In genomic region chr6:100116409-100117194, GRCh38 we compare ENCODE assay signal across 8 cellular contexts.
DNase-seq lines count a peak whose midpoint lies in the region; ATAC-seq and TF ChIP-seq lines count a peak whose summit lies in the region.

No MANE protein-coding gene starts in this region.

- no peak overlapping the region for H2AFZ ChIP-seq in KMS-11 (ENCODE audit: low read depth)

- TF ChIP-seq EP300 in ovary (IDR thresholded peaks at IDR 0.05) = no peak

- peak; percentile 86 for TF ChIP-seq RAD21 in liver (IDR thresholded peaks at IDR 0.05)

- H3K9me3 ChIP-seq in liver (ENCODE audit: control insufficient read depth in 4 of 4, low read length in 3 of 4) (no peaks in the 10 kb centered on the region), ovary (no peaks in the 10 kb centered on the region)

- peaks cover 21% of the 10 kb centered on the region for H3K4me1 ChIP-seq in KMS-11 (ENCODE audit: low read depth, poor library complexity, severe bottlenecking)
- H3K4me1 ChIP-seq in liver (ENCODE audit: control insufficient read depth in 4 of 4, insufficient read depth in 4 of 4, low read length in 3 of 4) = peaks cover 0 to 6% (median under 1%) of the 10 kb centered on the region in 4 donors
- no peaks in the 10 kb centered on the region for H3K4me1 ChIP-seq in ovary (ENCODE audit: insufficient read depth)

- no peak overlapping the region for H3K4me3 ChIP-seq in KMS-11 (IDR thresholded peaks at IDR 0.05; ENCODE audit: insufficient read depth, low read depth, low read length)
- no peak overlapping the region for H3K4me3 ChIP-seq in liver (ENCODE audit: low read depth in 1 of 3, low read length in 3 of 3)
- no peak overlapping the region for H3K4me3 ChIP-seq in ovary

- no peak overlapping the region; the same call in 1 of the 2 replicates for H3K4me2 ChIP-seq in KMS-11

- ATAC-seq in GM21360 (IDR thresholded peaks at IDR 0.05; ENCODE audit: unreplicated experiment) = peak; percentile 79

- TF ChIP-seq CTCF in KMS-11 (conservative IDR thresholded peaks at IDR 0.05; ENCODE audit: low read depth, low read length) (peak; percentile 64), liver (IDR thresholded peaks at IDR 0.05; ENCODE audit: low read depth, low read length, missing input control) (peak; percentile 60), ovary (IDR thresholded peaks at IDR 0.05) (no peak)

- WGBS in liver = 17% methylated on average over 4 of the region's 4 CpGs
- WGBS in ovary, 3 donors = 25 to 27% (median 26%) methylated on average over 4 of the region's 4 CpGs

- H3K27ac ChIP-seq in KMS-11 (no peak overlapping the region), liver (ENCODE audit: low read depth in 1 of 2, low read length in 2 of 2) (no peak overlapping the region), ovary (no peak overlapping the region)

- intact Hi-C loops in ovary (cut with DNase I) = no loop called here

- H3K9ac ChIP-seq in KMS-11 (no peak overlapping the region), liver (ENCODE audit: low read depth in 1 of 2, low read length in 2 of 2) (no peak overlapping the region)

- H3K36me3 ChIP-seq in KMS-11 (ENCODE audit: insufficient read depth) = no peaks in the 10 kb centered on the region
- H3K36me3 ChIP-seq in liver (ENCODE audit: control insufficient read depth in 4 of 4, insufficient read depth in 3 of 4, low read depth in 1 of 4, low read length in 3 of 4) = no peaks in the 10 kb centered on the region
- H3K36me3 ChIP-seq in ovary = no peaks in the 10 kb centered on the region

- TF ChIP-seq POLR2A in ovary (IDR thresholded peaks at IDR 0.05) = no peak

- H4K20me1 ChIP-seq in KMS-11 (ENCODE audit: insufficient read depth) = no peaks in the 10 kb centered on the region

- no peaks in the 10 kb centered on the region for H3K79me2 ChIP-seq in KMS-11 (ENCODE audit: insufficient read depth, low read depth)

- H3K27me3 ChIP-seq in KMS-11 (ENCODE audit: insufficient read depth, low read depth) (no peaks in the 10 kb centered on the region), liver (ENCODE audit: control insufficient read depth in 4 of 4, insufficient read depth in 4 of 4, low read length in 3 of 4) (no peaks in the 10 kb centered on the region), ovary (no peaks in the 10 kb centered on the region)

- peak; percentile 23 for DNase-seq in activated CD4-positive, alpha-beta T cell treated with anti-CD3 and anti-CD28 coated beads for 48 hours
- DNase-seq in activated CD4-positive, alpha-beta T cell treated with anti-CD3 and anti-CD28 coated beads, Interleukin-2, amount 50 U/mL, for 4 hours = no peak
- peak; percentile 91 for DNase-seq in OCI-M1 (lab: John Stamatoyannopoulos, UW)
- DNase-seq in cerebellum (ENCODE audit: low spot score) = peak; percentile 19
- no peak for DNase-seq in ovary

TF ChIP-seq in liver, 16 proteins besides CTCF, POLR2A, EP300 and RAD21:
- TF ChIP-seq JUND (IDR thresholded peaks at IDR 0.05) = no peak
- no peak for TF ChIP-seq TAF1 (conservative IDR thresholded peaks at IDR 0.05)
- TF ChIP-seq NR2F2 (IDR thresholded peaks at IDR 0.05) = no peak
- no peak for TF ChIP-seq HNF4G (IDR thresholded peaks at IDR 0.05)
- no peak for TF ChIP-seq GABPA (IDR thresholded peaks at IDR 0.05 in 1 of 2, conservative IDR thresholded peaks at IDR 0.05 in 1 of 2)
- no peak for TF ChIP-seq FOXA1 (IDR thresholded peaks at IDR 0.05)
- TF ChIP-seq, protein P1, sequence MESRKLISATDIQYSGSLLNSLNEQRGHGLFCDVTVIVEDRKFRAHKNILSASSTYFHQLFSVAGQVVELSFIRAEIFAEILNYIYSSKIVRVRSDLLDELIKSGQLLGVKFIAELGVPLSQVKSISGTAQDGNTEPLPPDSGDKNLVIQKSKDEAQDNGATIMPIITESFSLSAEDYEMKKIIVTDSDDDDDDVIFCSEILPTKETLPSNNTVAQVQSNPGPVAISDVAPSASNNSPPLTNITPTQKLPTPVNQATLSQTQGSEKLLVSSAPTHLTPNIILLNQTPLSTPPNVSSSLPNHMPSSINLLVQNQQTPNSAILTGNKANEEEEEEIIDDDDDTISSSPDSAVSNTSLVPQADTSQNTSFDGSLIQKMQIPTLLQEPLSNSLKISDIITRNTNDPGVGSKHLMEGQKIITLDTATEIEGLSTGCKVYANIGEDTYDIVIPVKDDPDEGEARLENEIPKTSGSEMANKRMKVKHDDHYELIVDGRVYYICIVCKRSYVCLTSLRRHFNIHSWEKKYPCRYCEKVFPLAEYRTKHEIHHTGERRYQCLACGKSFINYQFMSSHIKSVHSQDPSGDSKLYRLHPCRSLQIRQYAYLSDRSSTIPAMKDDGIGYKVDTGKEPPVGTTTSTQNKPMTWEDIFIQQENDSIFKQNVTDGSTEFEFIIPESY (IDR thresholded peaks at IDR 0.05) = no peak
TF ChIP-seq in liver: peak in this region for 0.

Comparison
In these comparisons a context has a peak if more than half of its experiments do, and no peak if none do; other contexts are left out.
1. DNase-seq: peak in activated CD4-positive, alpha-beta T cell treated with anti-CD3 and anti-CD28 coated beads for 48 hours (single experiment), OCI-M1 (single experiment) and cerebellum (single experiment); none in activated CD4-positive, alpha-beta T cell treated with anti-CD3 and anti-CD28 coated beads, Interleukin-2, amount 50 U/mL, for 4 hours (0 of 2) and ovary (0 of 5).
2. CTCF ChIP-seq: peak in KMS-11 (single experiment) and liver (single experiment); none in ovary (0 of 3).